In the genomic region with DNA sequence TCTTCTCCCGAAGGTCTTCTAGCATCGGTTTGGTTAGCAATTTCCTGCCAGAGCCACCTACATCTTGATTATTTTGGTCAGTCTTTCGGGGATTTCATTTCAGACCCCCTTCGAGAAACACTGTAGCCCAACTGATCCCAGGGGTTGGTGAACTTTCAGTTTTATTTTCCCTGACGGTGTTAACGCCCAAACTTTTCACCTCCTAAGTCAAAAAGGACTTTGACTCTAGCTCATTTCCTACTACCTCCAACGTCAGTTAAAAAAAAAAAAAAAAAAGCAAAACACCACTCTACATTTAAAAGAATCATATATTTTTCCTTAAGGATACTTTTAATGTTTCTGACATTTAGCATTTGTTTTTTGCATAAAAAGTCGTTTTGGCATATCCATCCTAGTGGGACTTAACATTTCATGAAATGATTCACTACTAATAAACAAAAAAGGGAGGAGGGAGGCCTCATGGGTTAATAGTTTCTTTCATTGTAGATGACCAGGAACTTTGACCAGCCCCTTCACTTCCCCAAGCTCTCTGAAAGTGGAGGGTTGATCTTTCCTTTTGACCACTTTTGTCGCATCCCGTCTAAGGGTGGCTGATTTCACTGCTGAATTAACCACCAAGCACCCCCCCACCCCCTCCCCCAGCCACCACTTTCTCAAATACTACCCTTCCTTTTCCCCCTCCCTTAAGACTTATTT, we compare ENCODE assay signal across 1 cellular context.
TF ChIP-seq lines count a peak whose summit lies in the region.

No MANE protein-coding gene starts in this region.

TF ChIP-seq in K562, 482 proteins besides CTCF, POLR2A, EP300 and RAD21:
- TF ChIP-seq ZNF699 (CRISPR knock-in tag; IDR thresholded peaks at IDR 0.05; ENCODE audit: insufficient replicate concordance) = no peak
- TF ChIP-seq SP2 (IDR thresholded peaks at IDR 0.05; ENCODE audit: extremely low read depth, low read depth, low read length, poor library complexity, severe bottlenecking) = no peak
- TF ChIP-seq, protein P1, sequence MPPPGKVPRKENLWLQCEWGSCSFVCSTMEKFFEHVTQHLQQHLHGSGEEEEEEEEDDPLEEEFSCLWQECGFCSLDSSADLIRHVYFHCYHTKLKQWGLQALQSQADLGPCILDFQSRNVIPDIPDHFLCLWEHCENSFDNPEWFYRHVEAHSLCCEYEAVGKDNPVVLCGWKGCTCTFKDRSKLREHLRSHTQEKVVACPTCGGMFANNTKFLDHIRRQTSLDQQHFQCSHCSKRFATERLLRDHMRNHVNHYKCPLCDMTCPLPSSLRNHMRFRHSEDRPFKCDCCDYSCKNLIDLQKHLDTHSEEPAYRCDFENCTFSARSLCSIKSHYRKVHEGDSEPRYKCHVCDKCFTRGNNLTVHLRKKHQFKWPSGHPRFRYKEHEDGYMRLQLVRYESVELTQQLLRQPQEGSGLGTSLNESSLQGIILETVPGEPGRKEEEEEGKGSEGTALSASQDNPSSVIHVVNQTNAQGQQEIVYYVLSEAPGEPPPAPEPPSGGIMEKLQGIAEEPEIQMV (tag; conservative IDR thresholded peaks at IDR 0.05; ENCODE audit: low read depth) = no peak
- no peak for TF ChIP-seq MYBL2 (IDR thresholded peaks at IDR 0.05; ENCODE audit: low read depth)
- TF ChIP-seq MYBL2 (CRISPR knock-in tag; IDR thresholded peaks at IDR 0.05; ENCODE audit: borderline replicate concordance) = no peak
- TF ChIP-seq, protein P2, sequence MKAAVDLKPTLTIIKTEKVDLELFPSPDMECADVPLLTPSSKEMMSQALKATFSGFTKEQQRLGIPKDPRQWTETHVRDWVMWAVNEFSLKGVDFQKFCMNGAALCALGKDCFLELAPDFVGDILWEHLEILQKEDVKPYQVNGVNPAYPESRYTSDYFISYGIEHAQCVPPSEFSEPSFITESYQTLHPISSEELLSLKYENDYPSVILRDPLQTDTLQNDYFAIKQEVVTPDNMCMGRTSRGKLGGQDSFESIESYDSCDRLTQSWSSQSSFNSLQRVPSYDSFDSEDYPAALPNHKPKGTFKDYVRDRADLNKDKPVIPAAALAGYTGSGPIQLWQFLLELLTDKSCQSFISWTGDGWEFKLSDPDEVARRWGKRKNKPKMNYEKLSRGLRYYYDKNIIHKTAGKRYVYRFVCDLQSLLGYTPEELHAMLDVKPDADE (conservative IDR thresholded peaks at IDR 0.05; ENCODE audit: control insufficient read depth, low read depth, low read length) = no peak
- TF ChIP-seq MCM3 (IDR thresholded peaks at IDR 0.05) = no peak
- TF ChIP-seq MEF2D (tag; conservative IDR thresholded peaks at IDR 0.05; ENCODE audit: low read depth) = no peak
